Comparison of ENCODE assay signal across 21 cellular contexts in the genomic region with DNA sequence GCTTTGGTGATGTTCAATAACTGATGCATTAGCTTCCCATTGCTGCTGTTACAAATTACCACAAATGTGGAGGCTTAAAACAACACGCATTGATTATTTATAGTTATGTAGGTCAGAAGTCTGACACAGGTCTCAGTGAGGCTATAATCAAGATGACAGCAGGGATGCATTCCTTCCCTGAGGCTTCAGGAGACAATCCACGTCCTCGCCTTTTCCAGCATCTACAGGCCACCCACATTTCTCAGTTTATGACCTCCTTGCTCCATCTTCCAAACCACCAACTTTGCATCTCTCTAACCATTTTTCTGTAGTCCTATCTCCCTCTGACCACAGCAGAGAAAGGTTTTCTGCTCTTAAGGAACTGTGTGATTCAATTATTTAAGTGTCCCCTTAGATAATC.
"Had no signal": no experiment of that assay in that cellular context is flagged by ENCODE, and none has a peak within 500 bp of the region (broad histone marks: within the 10 kb centered on the region; RNA-seq: fewer than 3 reads in every experiment).

No MANE protein-coding gene starts in this region.

- H3K36me3 ChIP-seq: ascending aorta had no signal

- FAIRE-seq: RCC 7860 had no signal

- H3K27ac ChIP-seq: ascending aorta had no signal

- H3K4me3 ChIP-seq: ascending aorta had no signal

- H3K27me3 ChIP-seq: ascending aorta had no signal

- H3K9me3 ChIP-seq: ascending aorta had no signal

- DNase-seq: activated CD4-positive, alpha-beta T cell treated with anti-CD3 and anti-CD28 coated beads for 48 hours; activated CD4-positive, alpha-beta T cell treated with anti-CD3 and anti-CD28 coated beads, Interleukin-2, amount 50 U/mL, for 4 hours; activated CD4-positive, CD25-positive, alpha-beta regulatory T cell treated with anti-CD3 and anti-CD28 coated beads, Interleukin-2, amount 50 U/mL, for 72 hours; activated CD8-positive, alpha-beta memory T cell treated with anti-CD3 and anti-CD28 coated beads, Interleukin-2, amount 10 ng/mL, durations not matched to agents 7 days and 5 days; activated effector memory CD4-positive, alpha-beta T cell treated with anti-CD3 and anti-CD28 coated beads, Interleukin-2, amount 50 U/mL, for 16 hours; activated naive CD4-positive, alpha-beta T cell treated with Interleukin-2 at 50 U/mL for 16 hours; activated naive CD8-positive, alpha-beta T cell treated with anti-CD3 and anti-CD28 coated beads, Interleukin-2, amount 50 U/mL, for 24 hours; activated T-cell treated with anti-CD3 and anti-CD28 coated beads, Interleukin-2, amount 50 U/mL, for 4 hours; amniotic stem cell; KG1; NCI-H1048; NCI-H1417; NCI-H2029; NCI-H510A treated with DMSO at 0.1 percent for 48 hours; SHP77 treated with DMSO at 0.1 percent for 48 hours; T-helper 17 cell; T-helper 9 cell had no signal

- ATAC-seq: activated CD8-positive, alpha-beta memory T cell treated with anti-CD3 and anti-CD28 coated beads, Interleukin-2, amount 10 ng/mL, durations not matched to agents 7 days and 5 days; activated naive CD4-positive, alpha-beta T cell treated with anti-CD3 and anti-CD28 coated beads, Interleukin-2, amount 50 U/mL, for 72 hours; activated naive CD8-positive, alpha-beta T cell treated with anti-CD3 and anti-CD28 coated beads, Interleukin-2, amount 50 U/mL, for 24 hours; activated T-cell treated with anti-CD3 and anti-CD28 coated beads, Interleukin-2, amount 50 U/mL, for 4 hours; T-helper 17 cell; WTC11 had no signal
